ENCODE assay signal across 26 cellular contexts in genomic region chr2:134190062-134190806, GRCh38.
DNase-seq lines count a peak whose midpoint lies in the region; ATAC-seq, FAIRE-seq and TF ChIP-seq lines count a peak whose summit lies in the region.
"Had no signal": no experiment of that assay in that cellular context is flagged by ENCODE, and none has a peak within 500 bp of the region (broad histone marks: within the 10 kb centered on the region; RNA-seq: fewer than 3 reads in every experiment).

No MANE protein-coding gene starts in this region.

- no peak for ATAC-seq in pancreas
- ATAC-seq: stimulated activated effector memory CD8-positive, alpha-beta T cell treated with anti-CD3 and anti-CD28 coated beads, Interleukin-12 subunit alpha, Interleukin-12 subunit beta, amount 100 ng/mL, for 72 hours had no signal

- H3K27ac ChIP-seq in CD8-positive, alpha-beta memory T cell (ENCODE audit: low read depth, low read length), result no peak overlapping the region
- H3K27ac ChIP-seq in PC-9, result peak overlapping the region; percentile 99
- peak overlapping the region; percentile 94 for H3K27ac ChIP-seq in epithelial cell of prostate
- H3K27ac ChIP-seq in pancreas, result peak overlapping the region in 3 of 4 donors; percentile 57 to 84 (median 77)
- no peak overlapping the region for H3K27ac ChIP-seq in SK-N-SH (ENCODE audit: low read depth in 2 of 2, low read length in 1 of 2)
- H3K27ac ChIP-seq: parathyroid adenoma had no signal

- peaks cover 23% of the 10 kb centered on the region for H3F3A ChIP-seq in PC-9 (ENCODE audit: insufficient read depth, low read depth)
- H3F3A ChIP-seq in SK-N-SH (replicated peaks; ENCODE audit: insufficient read depth), result no peaks in the 10 kb centered on the region

- H3K4me1 Mint-ChIP-seq in CD8-positive, alpha-beta memory T cell, result peaks cover 62 to 78% (median 76%) of the 10 kb centered on the region in 3 donors

- H3K9me2 ChIP-seq in PC-9 (ENCODE audit: insufficient read depth) (no peaks in the 10 kb centered on the region), SK-N-SH (no peaks in the 10 kb centered on the region)

- BruUV-seq in PC-9 (replicated peaks; lab: Mats Ljungman, UMichigan), result TSS peak; percentile 31

- no peak overlapping the region for H3K9ac ChIP-seq in SK-N-SH
- H3K9ac ChIP-seq: parathyroid adenoma had no signal

- peaks cover 0 to 3% (median 2%) of the 10 kb centered on the region in 5 donors for H3K9me3 Mint-ChIP-seq in CD8-positive, alpha-beta memory T cell
- H3K9me3 Mint-ChIP-seq: H9 had no signal

- intact Hi-C loops in PC-9 (cut with micrococcal nuclease; ENCODE audit: unreplicated experiment), result no loop called here
- intact Hi-C loops in pancreas (cut with DNase I), result no loop called here

- H3K4me2 ChIP-seq in PC-9, result peak overlapping the region; percentile 77
- no peak overlapping the region for H3K4me2 ChIP-seq in SK-N-SH

- no peak for DNase-seq in CD8-positive, alpha-beta memory T cell
- DNase-seq in PC-9, result no peak
- DNase-seq in epithelial cell of prostate (ENCODE audit: low read depth, low spot score), result no peak
- DNase-seq in pancreas, result no peak
- DNase-seq in GM13977 (ENCODE audit: low spot score), result no peak
- DNase-seq in SK-N-SH, result no peak
- no peak for DNase-seq in OCI-M2 (lab: John Stamatoyannopoulos, UW; ENCODE audit: unreplicated experiment)
- DNase-seq: activated CD4-positive, alpha-beta memory T cell treated with anti-CD3 and anti-CD28 coated beads for 36 hours; activated effector memory CD4-positive, alpha-beta T cell treated with Interleukin-2 at 50 U/mL for 16 hours; cerebellar nuclear complex; DMS 273 treated with DMSO at 0.1 percent for 48 hours; H9; NCI-H1105; NCI-H2029; NCI-H2227 treated with DMSO at 0.1 percent for 48 hours; NCI-H526 treated with DMSO at 0.1 percent for 48 hours; nephron progenitor cell; stimulated activated CD4-positive, alpha-beta T cell treated with anti-CD3 and anti-CD28 coated beads, Interleukin-12 subunit alpha, Interleukin-12 subunit beta, amount 100 ng/mL, for 4 hours; stimulated activated CD4-positive, alpha-beta T cell treated with anti-CD3 and anti-CD28 coated beads, Interleukin-4, amount 100 ng/mL, for 24 hours had no signal

- peak overlapping the region in 6 of 8 donors; percentile 16 to 63 (median 56) for H3K27ac Mint-ChIP-seq in CD8-positive, alpha-beta memory T cell
- H3K27ac Mint-ChIP-seq: activated CD4-positive, alpha-beta memory T cell treated with anti-CD3 and anti-CD28 coated beads for 36 hours; nephron progenitor cell; stimulated activated effector memory CD8-positive, alpha-beta T cell treated with anti-CD3 and anti-CD28 coated beads, Interleukin-12 subunit alpha, Interleukin-12 subunit beta, amount 100 ng/mL, for 72 hours had no signal

- peak overlapping the region in 3 of 7 donors; percentile 6 to 68 (median 16) for H3K4me3 Mint-ChIP-seq in CD8-positive, alpha-beta memory T cell
- H3K4me3 Mint-ChIP-seq: activated CD4-positive, alpha-beta memory T cell treated with anti-CD3 and anti-CD28 coated beads for 36 hours; H9; nephron progenitor cell; stimulated activated effector memory CD8-positive, alpha-beta T cell treated with anti-CD3 and anti-CD28 coated beads, Interleukin-12 subunit alpha, Interleukin-12 subunit beta, amount 100 ng/mL, for 72 hours had no signal

- WGBS in pancreas, 2 donors, result 76 to 80% methylated on average over 4 of the region's 4 CpGs
- WGBS in SK-N-SH (ENCODE audit: low lambda C conversion rate), result 97% methylated on average over 4 of the region's 4 CpGs

- POLR2A ChIA-PET in CD8-positive, alpha-beta memory T cell (lab: Charles Lee), result no interaction called here
- POLR2A ChIA-PET in PC-9 (lab: Charles Lee; ENCODE audit: unreplicated experiment) (no interaction called here), SK-N-SH (lab: Yijun Ruan, JAX) (no interaction called here)

- no peak for FAIRE-seq in pancreas (lab: Jason Lieb, UNC)
- FAIRE-seq: endothelial cell of umbilical vein, islet of Langerhans, RCC 7860, urothelium cell line had no signal

- peaks cover 30% of the 10 kb centered on the region for H3K4me1 ChIP-seq in CD8-positive, alpha-beta memory T cell (ENCODE audit: insufficient read depth, low read length)
- H3K4me1 ChIP-seq in PC-9 (replicated peaks; ENCODE audit: insufficient read depth) (peaks cover 29% of the 10 kb centered on the region), pancreas (peaks cover 10 to 33% (median 12%) of the 10 kb centered on the region in 3 donors), SK-N-SH (ENCODE audit: control insufficient read depth in 1 of 2, insufficient read depth in 2 of 2, low read depth in 1 of 2, low read length in 1 of 2) (peaks cover 0 to 2% of the 10 kb centered on the region in 2 experiments; a peak in 1 of 4 replicates)

- H3K27me3 Mint-ChIP-seq in CD8-positive, alpha-beta memory T cell, result no peaks in the 10 kb centered on the region
- H3K27me3 Mint-ChIP-seq: activated CD4-positive, alpha-beta memory T cell treated with anti-CD3 and anti-CD28 coated beads for 36 hours had no signal

- no peak for TF ChIP-seq RAD21 in SK-N-SH (IDR thresholded peaks at IDR 0.05; ENCODE audit: low read length)

- H3K36me3 ChIP-seq in CD8-positive, alpha-beta memory T cell (ENCODE audit: insufficient read depth, low read length), result no peaks in the 10 kb centered on the region
- no peaks in the 10 kb centered on the region for H3K36me3 ChIP-seq in PC-9 (ENCODE audit: low read depth)
- H3K36me3 ChIP-seq in pancreas, result no peaks in the 10 kb centered on the region
- no peaks in the 10 kb centered on the region for H3K36me3 ChIP-seq in SK-N-SH (replicated peaks in 1 of 2; ENCODE audit: control insufficient read depth in 1 of 2, insufficient read depth in 2 of 2, low read length in 1 of 2)
- H3K36me3 ChIP-seq: thoracic aorta had no signal

- no peaks in the 10 kb centered on the region for H3K9me3 ChIP-seq in CD8-positive, alpha-beta memory T cell (ENCODE audit: low read length)
- no peaks in the 10 kb centered on the region for H3K9me3 ChIP-seq in PC-9 (ENCODE audit: insufficient read depth, low read depth)
- no peaks in the 10 kb centered on the region for H3K9me3 ChIP-seq in pancreas
- H3K9me3 ChIP-seq in SK-N-SH, result no peaks in the 10 kb centered on the region
- H3K9me3 ChIP-seq: thoracic aorta had no signal

- no peak for TF ChIP-seq EP300 in SK-N-SH (IDR thresholded peaks at IDR 0.05; ENCODE audit: borderline replicate concordance in 1 of 2, low read depth in 1 of 2, low read length in 1 of 2)

- CTCF ChIA-PET in CD8-positive, alpha-beta memory T cell (lab: Charles Lee), result no interaction called here
- CTCF ChIA-PET in PC-9 (lab: Charles Lee) (no interaction called here), SK-N-SH (lab: Yijun Ruan, JAX) (interaction anchor here (2.4 kb wide), 1 partner anchor 16 kb away, joined by 7 read pairs; no protein-coding TSS in a partner anchor)

- peaks cover 8 to 18% (median 15%) of the 10 kb centered on the region in 3 donors for H3K36me3 Mint-ChIP-seq in CD8-positive, alpha-beta memory T cell
- H3K36me3 Mint-ChIP-seq: stimulated activated effector memory CD8-positive, alpha-beta T cell treated with anti-CD3 and anti-CD28 coated beads, Interleukin-12 subunit alpha, Interleukin-12 subunit beta, amount 100 ng/mL, for 72 hours had no signal

- H3K79me2 ChIP-seq in PC-9 (ENCODE audit: low read depth) (peaks cover 15% of the 10 kb centered on the region; the same call in 1 of the 2 replicates), SK-N-SH (ENCODE audit: insufficient read depth) (peaks cover 2% of the 10 kb centered on the region; the same call in 1 of the 2 replicates)

- H3K27me3 ChIP-seq in CD8-positive, alpha-beta memory T cell (ENCODE audit: insufficient read depth, low read length, poor library complexity, severe bottlenecking), result no peaks in the 10 kb centered on the region
- no peaks in the 10 kb centered on the region for H3K27me3 ChIP-seq in PC-9 (ENCODE audit: insufficient read depth, low read depth)
- H3K27me3 ChIP-seq in pancreas, result no peaks in the 10 kb centered on the region
- H3K27me3 ChIP-seq in SK-N-SH (ENCODE audit: insufficient read depth), result no peaks in the 10 kb centered on the region

- H2AFZ ChIP-seq in PC-9, result no peak overlapping the region; the same call in 1 of the 2 replicates
- H2AFZ ChIP-seq in SK-N-SH (ENCODE audit: low read depth), result no peak overlapping the region
- H2AFZ ChIP-seq: parathyroid adenoma had no signal

- H4K20me1 ChIP-seq in PC-9 (ENCODE audit: insufficient read depth), result no peaks in the 10 kb centered on the region
- 0 out of 2 replicates have a peak, but pooled peaks cover 2% of the 10 kb centered on the region for H4K20me1 ChIP-seq in SK-N-SH (ENCODE audit: insufficient read depth)

- in situ Hi-C loops in GM13977 (cut with MboI; ENCODE audit: low pct_unique_long_range_greater_than_20kb, low sequenced_read_pairs, unreplicated experiment), result no loop called here

- TF ChIP-seq CTCF in PC-9 (conservative IDR thresholded peaks at IDR 0.05), result no peak
- TF ChIP-seq CTCF in pancreas (IDR thresholded peaks at IDR 0.05), result no peak
- no peak for TF ChIP-seq CTCF in GM13977 (IDR thresholded peaks at IDR 0.05; ENCODE audit: extremely low read depth, insufficient read depth, missing control alignments)
- no peak for TF ChIP-seq CTCF in SK-N-SH (IDR thresholded peaks at IDR 0.05)

- no peak overlapping the region for H3K4me3 ChIP-seq in CD8-positive, alpha-beta memory T cell (ENCODE audit: low read length)
- H3K4me3 ChIP-seq in PC-9 (peak overlapping the region; percentile 4; the same call in 1 of the 2 replicates), pancreas (no peak overlapping the region), SK-N-SH (ENCODE audit: low read depth in 2 of 2, low read length in 1 of 2) (no peak overlapping the region)
- H3K4me3 ChIP-seq: thoracic aorta had no signal

TF ChIP-seq in SK-N-SH, 30 proteins besides CTCF, POLR2A, EP300 and RAD21 (continues in another document):
- TF ChIP-seq RXRA (IDR thresholded peaks at IDR 0.05; ENCODE audit: borderline replicate concordance, low read depth) (no peak), JUND (IDR thresholded peaks at IDR 0.05) (no peak), NRF1 (IDR thresholded peaks at IDR 0.05; ENCODE audit: low read depth, low read length) (no peak), YY1 (IDR thresholded peaks at IDR 0.05; ENCODE audit: low read depth) (no peak), ZBTB33 (IDR thresholded peaks at IDR 0.05; ENCODE audit: borderline replicate concordance, low read depth) (no peak)

Comparison
In these comparisons a context has a peak if more than half of its experiments do, and no peak if none do; other contexts are left out.
1. H3K27ac ChIP-seq: peak in PC-9 (single experiment), epithelial cell of prostate (single experiment) and pancreas (3 of 4); none in CD8-positive, alpha-beta memory T cell (single experiment) and SK-N-SH (0 of 2).